ENCODE assay signal across 25 cellular contexts in the genomic region with DNA sequence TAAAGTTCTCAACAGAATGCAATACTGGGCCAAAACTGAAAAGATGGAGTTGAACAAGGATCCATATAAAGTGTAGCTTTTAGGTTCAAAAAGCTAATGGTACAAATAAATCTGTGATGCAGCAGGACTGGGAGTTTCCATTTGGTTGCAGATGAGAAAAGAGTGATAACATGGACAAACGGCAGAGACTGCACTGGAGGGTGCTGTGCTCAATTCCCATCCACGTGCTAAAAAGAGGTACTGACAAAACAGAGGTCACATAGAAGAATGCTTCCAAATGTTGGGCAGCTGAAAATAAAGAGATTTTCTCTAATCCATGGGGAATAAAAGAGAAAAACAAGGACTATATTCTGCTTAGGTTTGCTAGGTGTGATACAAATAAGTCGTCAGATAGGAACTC.
"Had no signal": no experiment of that assay in that cellular context is flagged by ENCODE, and none has a peak within 500 bp of the region (broad histone marks: within the 10 kb centered on the region; RNA-seq: fewer than 3 reads in every experiment).

No MANE protein-coding gene starts in this region.

- H3K4me3 ChIP-seq: PC-9, Peyer's patch, SJCRH30 had no signal

- H3K4me2 ChIP-seq: PC-9 had no signal

- H2AFZ ChIP-seq: PC-9 had no signal

- H3K36me3 ChIP-seq: Peyer's patch, SJCRH30 had no signal

- H3K27me3 ChIP-seq: Peyer's patch, SJCRH30 had no signal

- ATAC-seq: Right ventricle myocardium inferior had no signal

- H3K9me3 ChIP-seq: Peyer's patch, SJCRH30 had no signal

- H3K27ac ChIP-seq: HL-60, PC-9, Peyer's patch, SJCRH30 had no signal

- FAIRE-seq: HTR-8/SVneo had no signal

- DNase-seq: KBM-7; MV-4-11; NCI-H1048; NCI-H1105 treated with DMSO at 0.1 percent for 48 hours; NCI-H1436; NCI-H187; NCI-H2029; NCI-H2081 treated with DMSO at 0.1 percent for 48 hours; NCI-H2171; NCI-H226; NCI-H446; NCI-H510A; NCI-H524 treated with DMSO at 0.1 percent for 48 hours; NCI-H69; NCI-H774; NK-92 treated with Interleukin-12 subunit alpha and Interleukin-12 subunit beta, amount 100 ng/mL, for 24 hours; OCI-M1; Peyer's patch; SHP77 treated with DMSO at 0.1 percent for 48 hours; SJCRH30; T-helper 1 cell had no signal

- H3K4me1 ChIP-seq: Peyer's patch, SJCRH30 had no signal
